14 cellular contexts compared by ENCODE assay signal in genomic region chr3:106379251-106379750, GRCh38.
"Had no signal": no experiment of that assay in that cellular context is flagged by ENCODE, and none has a peak within 500 bp of the region (broad histone marks: within the 10 kb centered on the region; RNA-seq: fewer than 3 reads in every experiment).

No MANE protein-coding gene starts in this region.

- ATAC-seq: heart right ventricle, left ventricle myocardium superior, right cardiac atrium had no signal

- DNase-seq: activated CD4-positive, alpha-beta memory T cell treated with anti-CD3 and anti-CD28 coated beads, Interleukin-2, amount 10 ng/mL, durations not matched to agents 7 days and 5 days; activated gamma-delta T cell treated with Interleukin-2 at 50 U/mL for 16 hours; activated naive CD8-positive, alpha-beta T cell treated with anti-CD3 and anti-CD28 coated beads, Interleukin-2, amount 10 ng/mL, durations not matched to agents 7 days and 5 days; activated T-cell treated with anti-CD3 and anti-CD28 coated beads, Interleukin-2, amount 50 U/mL, for 48 hours; anterior cingulate cortex; heart right ventricle; left ventricle myocardium superior; posterior cingulate gyrus; right cardiac atrium; SW 1271 had no signal

- H3K4me3 ChIP-seq: cardiac muscle cell, heart right ventricle, smooth muscle cell, tibial nerve had no signal

- H3K36me3 ChIP-seq: cardiac muscle cell, heart right ventricle, tibial nerve had no signal

- H3K4me3 Mint-ChIP-seq: activated CD4-positive, alpha-beta memory T cell treated with anti-CD3 and anti-CD28 coated beads, Interleukin-2, amount 10 ng/mL, durations not matched to agents 7 days and 5 days; activated naive CD8-positive, alpha-beta T cell treated with anti-CD3 and anti-CD28 coated beads, Interleukin-2, amount 10 ng/mL, durations not matched to agents 7 days and 5 days; T-helper 2 cell treated with Interferon-gamma antibody and Interleukin-4, amounts not matched to agents 5 μg/mL and 100 μg/mL, for 36 hours had no signal

- H3K9me3 Mint-ChIP-seq: activated CD4-positive, alpha-beta memory T cell treated with anti-CD3 and anti-CD28 coated beads, Interleukin-2, amount 10 ng/mL, durations not matched to agents 7 days and 5 days; T-helper 2 cell treated with Interferon-gamma antibody and Interleukin-4, amounts not matched to agents 5 μg/mL and 100 μg/mL, for 36 hours had no signal

- H3K27me3 Mint-ChIP-seq: activated CD4-positive, alpha-beta memory T cell treated with anti-CD3 and anti-CD28 coated beads, Interleukin-2, amount 10 ng/mL, durations not matched to agents 7 days and 5 days; activated naive CD8-positive, alpha-beta T cell treated with anti-CD3 and anti-CD28 coated beads, Interleukin-2, amount 10 ng/mL, durations not matched to agents 7 days and 5 days had no signal

- H3K4me1 ChIP-seq: heart right ventricle, tibial nerve had no signal

- H3K4me1 Mint-ChIP-seq: activated CD4-positive, alpha-beta memory T cell treated with anti-CD3 and anti-CD28 coated beads, Interleukin-2, amount 10 ng/mL, durations not matched to agents 7 days and 5 days; activated naive CD8-positive, alpha-beta T cell treated with anti-CD3 and anti-CD28 coated beads, Interleukin-2, amount 10 ng/mL, durations not matched to agents 7 days and 5 days had no signal

- H3K9me3 ChIP-seq: heart right ventricle, tibial nerve had no signal

- H3K27ac Mint-ChIP-seq: activated CD4-positive, alpha-beta memory T cell treated with anti-CD3 and anti-CD28 coated beads, Interleukin-2, amount 10 ng/mL, durations not matched to agents 7 days and 5 days; activated naive CD8-positive, alpha-beta T cell treated with anti-CD3 and anti-CD28 coated beads, Interleukin-2, amount 10 ng/mL, durations not matched to agents 7 days and 5 days; T-helper 2 cell treated with Interferon-gamma antibody and Interleukin-4, amounts not matched to agents 5 μg/mL and 100 μg/mL, for 36 hours had no signal

- H3K27me3 ChIP-seq: cardiac muscle cell, heart right ventricle, tibial nerve had no signal

- H3K36me3 Mint-ChIP-seq: activated naive CD8-positive, alpha-beta T cell treated with anti-CD3 and anti-CD28 coated beads, Interleukin-2, amount 10 ng/mL, durations not matched to agents 7 days and 5 days had no signal

- H3K27ac ChIP-seq: cardiac muscle cell, heart right ventricle, tibial nerve had no signal
